18 cellular contexts compared by ENCODE assay signal in genomic region chr7:151813997-151814396, GRCh38.
DNase-seq lines count a peak whose midpoint lies in the region; TF ChIP-seq lines count a peak whose summit lies in the region.
"Had no signal": no experiment of that assay in that cellular context is flagged by ENCODE, and none has a peak within 500 bp of the region (broad histone marks: within the 10 kb centered on the region; RNA-seq: fewer than 3 reads in every experiment).

No MANE protein-coding gene starts in this region.

- no peak for TF ChIP-seq CTCF in dorsolateral prefrontal cortex (IDR thresholded peaks at IDR 0.05 in 54 of 56, conservative IDR thresholded peaks at IDR 0.05 in 2 of 56; ENCODE audit: low read depth in 1 of 56, partially characterized antibody in 56 of 56)
- TF ChIP-seq CTCF in nephron progenitor cell (IDR thresholded peaks at IDR 0.05) = no peak

- no peaks in the 10 kb centered on the region for H3K9me2 ChIP-seq in GM23248 (ENCODE audit: insufficient read depth)

- H3K27ac ChIP-seq in GM23248 (no peak overlapping the region), HUES64 (ENCODE audit: low read depth, low read length) (no peak overlapping the region), dorsolateral prefrontal cortex (peak overlapping the region in 58 of 59 donors; percentile 10 to 91 (median 80))
- H3K27ac ChIP-seq: breast epithelium, left lung, skin epidermis, transverse colon had no signal

- H3K27ac Mint-ChIP-seq in nephron progenitor cell = no peak overlapping the region
- H3K27ac Mint-ChIP-seq: activated naive CD4-positive, alpha-beta T cell treated with anti-CD3 and anti-CD28 coated beads, Interleukin-2, amount 50 U/mL, for 24 hours had no signal

- peaks cover 46% of the 10 kb centered on the region for H3K27me3 ChIP-seq in GM23248 (replicated peaks; ENCODE audit: insufficient read depth)
- peaks cover 29% of the 10 kb centered on the region for H3K27me3 ChIP-seq in HUES64 (ENCODE audit: insufficient read depth, low read length)
- no peaks in the 10 kb centered on the region for H3K27me3 ChIP-seq in dorsolateral prefrontal cortex
- H3K27me3 ChIP-seq: breast epithelium, left lung, transverse colon had no signal

- H3K4me1 Mint-ChIP-seq in nephron progenitor cell = peaks cover 57% of the 10 kb centered on the region

- H3K4me1 ChIP-seq in GM23248 (ENCODE audit: insufficient read depth) = no peaks in the 10 kb centered on the region
- H3K4me1 ChIP-seq in HUES64 (ENCODE audit: insufficient read depth, low read length) = peaks cover 14% of the 10 kb centered on the region
- H3K4me1 ChIP-seq: breast epithelium, transverse colon had no signal

- H3K79me2 ChIP-seq in GM23248 (ENCODE audit: insufficient read depth) = no peaks in the 10 kb centered on the region

- H3K36me3 Mint-ChIP-seq in nephron progenitor cell (ENCODE audit: low read depth) = no peaks in the 10 kb centered on the region

- H3K4me3 ChIP-seq in GM23248 = no peak overlapping the region
- H3K4me3 ChIP-seq in HUES64 (ENCODE audit: low read length) = peak overlapping the region; percentile 26
- peak overlapping the region; percentile 16 to 65 (median 49) for H3K4me3 ChIP-seq in dorsolateral prefrontal cortex
- H3K4me3 ChIP-seq: breast epithelium, left lung, skin epidermis, transverse colon had no signal

- H3K9me3 ChIP-seq in GM23248 (ENCODE audit: low read depth) = no peaks in the 10 kb centered on the region
- H3K9me3 ChIP-seq in HUES64 (ENCODE audit: insufficient read depth, low read depth, low read length) = no peaks in the 10 kb centered on the region
- H3K9me3 ChIP-seq: breast epithelium, left lung, transverse colon had no signal

- intact Hi-C loops in dorsolateral prefrontal cortex (cut with DNase I) = loop anchor here in 1 of 2 donors (5.0 kb wide), 2 partner anchors 43 to 63 kb away; partner anchors contain the start of gene PRKAG2

- H3K4me2 ChIP-seq in GM23248 (ENCODE audit: unreplicated experiment) = no peak overlapping the region

- CTCF ChIA-PET in HEK293T (lab: Yijun Ruan, JAX) = interaction anchor here (0.6 to 1.3 kb wide), 4 partner anchors 16 to 60 kb away, joined by 3 to 6 read pairs (median 3); no protein-coding TSS in a partner anchor

- POLR2A ChIA-PET in HEK293T (lab: Yijun Ruan, JAX) = interaction anchor here (0.6 to 1.1 kb wide), 2 partner anchors 35 to 294 kb away, joined by 3 read pairs; partner anchors contain the start of gene RHEB

- peak overlapping the region; percentile 6 for H3K4me3 Mint-ChIP-seq in nephron progenitor cell
- H3K4me3 Mint-ChIP-seq: activated naive CD4-positive, alpha-beta T cell treated with anti-CD3 and anti-CD28 coated beads, Interleukin-2, amount 50 U/mL, for 24 hours had no signal

- no peak overlapping the region for H2AFZ ChIP-seq in GM23248

- H3K9ac ChIP-seq in GM23248 (no peak overlapping the region), HUES64 (ENCODE audit: low read depth, low read length) (no peak overlapping the region)

- H3K27me3 Mint-ChIP-seq in nephron progenitor cell (ENCODE audit: low read depth, poor library complexity) = peaks cover 60% of the 10 kb centered on the region
- H3K27me3 Mint-ChIP-seq: activated naive CD4-positive, alpha-beta T cell treated with anti-CD3 and anti-CD28 coated beads, Interleukin-2, amount 50 U/mL, for 24 hours had no signal

- no peaks in the 10 kb centered on the region for H3F3A ChIP-seq in GM23248 (ENCODE audit: insufficient read depth)

- no peaks in the 10 kb centered on the region for H3K9me3 Mint-ChIP-seq in nephron progenitor cell
- H3K9me3 Mint-ChIP-seq: activated naive CD4-positive, alpha-beta T cell treated with anti-CD3 and anti-CD28 coated beads, Interleukin-2, amount 50 U/mL, for 24 hours had no signal

- WGBS in GM23248 (ENCODE audit: low coverage in 1 of 2, low lambda C conversion rate in 2 of 2, missing lambda C conversion rate in 2 of 2), 2 experiments = 60 to 63% methylated on average over 5 of the region's 5 CpGs
- WGBS in HUES64 = 5% methylated on average over 4 of the region's 5 CpGs

- in situ Hi-C loops in GM23248 (cut with MboI) = no loop called here

- DNase-seq in GM23248 = peak; percentile 42
- DNase-seq in dorsolateral prefrontal cortex = peak in 1 of 10 donors; percentile 64
- DNase-seq in nephron progenitor cell = no peak
- no peak for DNase-seq in foreskin melanocyte
- DNase-seq in stimulated activated CD4-positive, alpha-beta T cell treated with anti-CD3 and anti-CD28 coated beads, Interleukin-1b, Interleukin-23, amount 100 ng/mL, for 48 hours = no peak
- no peak for DNase-seq in effector CD8-positive, alpha-beta T cell (lab: John Stamatoyannopoulos, UW)
- DNase-seq in HEK293T (ENCODE audit: extremely low spot score) = no peak
- DNase-seq: NCI-H1048, NCI-H2029 treated with DMSO at 0.1 percent for 48 hours, NCI-H510A treated with DMSO at 0.1 percent for 48 hours, SHP77, T-helper 2 cell, transverse colon had no signal

- no peaks in the 10 kb centered on the region for H3K36me3 ChIP-seq in GM23248 (ENCODE audit: low read depth)
- no peaks in the 10 kb centered on the region for H3K36me3 ChIP-seq in HUES64 (ENCODE audit: insufficient read depth, low read length)
- H3K36me3 ChIP-seq: breast epithelium, left lung, transverse colon had no signal

- no peaks in the 10 kb centered on the region for H4K20me1 ChIP-seq in GM23248 (ENCODE audit: insufficient read depth)

TF ChIP-seq in HEK293T, 16 proteins besides CTCF, POLR2A, EP300 and RAD21:
- TF ChIP-seq NFRKB (IDR thresholded peaks at IDR 0.05) = no peak
- no peak for TF ChIP-seq L3MBTL2 (conservative IDR thresholded peaks at IDR 0.05)

Comparison
In these comparisons a context has a peak if more than half of its experiments do, and no peak if none do; other contexts are left out.
1. H3K27ac ChIP-seq: peak in dorsolateral prefrontal cortex (58 of 59); none in GM23248 (single experiment) and HUES64 (single experiment).